2 cellular contexts compared by ENCODE assay signal in genomic region chr10:14665865-14666857, GRCh38.
TF ChIP-seq lines count a peak whose summit lies in the region.

No MANE protein-coding gene starts in this region.

TF ChIP-seq in HCT116, 20 proteins besides CTCF, POLR2A, EP300 and RAD21:
- TF ChIP-seq REST (IDR thresholded peaks at IDR 0.05; ENCODE audit: low read depth), result peak; percentile 61
- no peak for TF ChIP-seq YY1 (IDR thresholded peaks at IDR 0.05; ENCODE audit: extremely low read depth, insufficient replicate concordance, low read depth, low read length)

TF ChIP-seq in K562, 482 proteins besides CTCF, POLR2A, EP300 and RAD21:
- peak; percentile 41 for TF ChIP-seq NFIC (IDR thresholded peaks at IDR 0.05)
- no peak for TF ChIP-seq ZFP91 (CRISPR knock-in tag; IDR thresholded peaks at IDR 0.05)
